Comparison of ENCODE assay signal across 15 cellular contexts in genomic region chr15:88618686-88619085, GRCh38. TPM values are rescaled to one million over a fixed set of nuclear protein-coding genes. Genes with fewer than 3 reads are reported as not detected.
DNase-seq lines count a peak whose midpoint lies in the region; ATAC-seq and TF ChIP-seq lines count a peak whose summit lies in the region.
"Had no signal": no experiment of that assay in that cellular context is flagged by ENCODE, and none has a peak within 500 bp of the region (broad histone marks: within the 10 kb centered on the region; RNA-seq: fewer than 3 reads in every experiment).

No MANE protein-coding gene starts in this region.

- TF ChIP-seq POLR2A in tibial nerve (IDR thresholded peaks at IDR 0.05): no peak

- CTCF ChIA-PET in activated CD8-positive, alpha-beta T cell treated with anti-CD3 and anti-CD28 coated beads, Interleukin-2, amount 10 ng/mL, durations not matched to agents 7 days and 5 days (lab: Charles Lee): interaction anchor here (1.5 kb wide), 1 partner anchor 31 kb away, joined by 3 read pairs; no protein-coding TSS in a partner anchor
- CTCF ChIA-PET in activated CD8-positive, alpha-beta T cell treated with anti-CD3 and anti-CD28 coated beads for 36 hours (lab: Charles Lee): no interaction called here
- CTCF ChIA-PET in naive thymus-derived CD4-positive, alpha-beta T cell (lab: Charles Lee): no interaction called here
- CTCF ChIA-PET in RWPE1 (lab: Yijun Ruan, JAX): no interaction called here

- H3K4me3 ChIP-seq in OCI-LY3 (ENCODE audit: low read length) (no peak overlapping the region), endodermal cell (ENCODE audit: low read length) (no peak overlapping the region), tibial nerve (no peak overlapping the region)
- H3K4me3 ChIP-seq in naive thymus-derived CD4-positive, alpha-beta T cell (ENCODE audit: low read length): no peak overlapping the region
- H3K4me3 ChIP-seq: BLaER1, GM23338 had no signal

- peaks cover 72% of the 10 kb centered on the region for H3K4me1 ChIP-seq in OCI-LY3 (ENCODE audit: low read length)
- no peaks in the 10 kb centered on the region for H3K4me1 ChIP-seq in endodermal cell (ENCODE audit: control insufficient read depth, insufficient read depth, low read length)
- H3K4me1 ChIP-seq in naive thymus-derived CD4-positive, alpha-beta T cell (ENCODE audit: control insufficient read depth in 2 of 2, insufficient read depth in 2 of 2, low read length in 2 of 2): peaks cover 14 to 15% of the 10 kb centered on the region in 2 donors
- H3K4me1 ChIP-seq in tibial nerve: peaks cover 0 to 33% (median 20%) of the 10 kb centered on the region in 4 donors

- peaks cover 21% of the 10 kb centered on the region for H3K36me3 Mint-ChIP-seq in activated CD8-positive, alpha-beta T cell treated with anti-CD3 and anti-CD28 coated beads, Interleukin-2, amount 10 ng/mL, durations not matched to agents 7 days and 5 days (ENCODE audit: low read depth)
- H3K36me3 Mint-ChIP-seq in activated CD8-positive, alpha-beta T cell treated with anti-CD3 and anti-CD28 coated beads for 36 hours (ENCODE audit: low read depth): peaks cover 20% of the 10 kb centered on the region
- peaks cover 47% of the 10 kb centered on the region for H3K36me3 Mint-ChIP-seq in endodermal cell (ENCODE audit: low read depth)
- peaks cover 0 to 15% (median 0%) of the 10 kb centered on the region in 5 donors for H3K36me3 Mint-ChIP-seq in naive thymus-derived CD4-positive, alpha-beta T cell

- no peak overlapping the region for H3K27ac Mint-ChIP-seq in activated CD8-positive, alpha-beta T cell treated with anti-CD3 and anti-CD28 coated beads, Interleukin-2, amount 10 ng/mL, durations not matched to agents 7 days and 5 days
- no peak overlapping the region for H3K27ac Mint-ChIP-seq in activated CD8-positive, alpha-beta T cell treated with anti-CD3 and anti-CD28 coated beads for 36 hours
- no peak overlapping the region for H3K27ac Mint-ChIP-seq in endodermal cell
- H3K27ac Mint-ChIP-seq in naive thymus-derived CD4-positive, alpha-beta T cell: no peak overlapping the region
- H3K27ac Mint-ChIP-seq: CD14-positive monocyte; CD4-positive, alpha-beta memory T cell; GM23338 had no signal

- ATAC-seq in activated CD8-positive, alpha-beta T cell treated with anti-CD3 and anti-CD28 coated beads, Interleukin-2, amount 10 ng/mL, durations not matched to agents 7 days and 5 days: no peak
- no peak for ATAC-seq in activated CD8-positive, alpha-beta T cell treated with anti-CD3 and anti-CD28 coated beads for 36 hours
- no peak for ATAC-seq in naive thymus-derived CD4-positive, alpha-beta T cell
- ATAC-seq: GM23338 had no signal

- H3K79me2 ChIP-seq in OCI-LY3 (ENCODE audit: low read length): peaks cover 73% of the 10 kb centered on the region

- peaks cover 6% of the 10 kb centered on the region for H3K27me3 Mint-ChIP-seq in activated CD8-positive, alpha-beta T cell treated with anti-CD3 and anti-CD28 coated beads, Interleukin-2, amount 10 ng/mL, durations not matched to agents 7 days and 5 days (ENCODE audit: low read depth)
- H3K27me3 Mint-ChIP-seq in activated CD8-positive, alpha-beta T cell treated with anti-CD3 and anti-CD28 coated beads for 36 hours: peaks cover 3% of the 10 kb centered on the region
- H3K27me3 Mint-ChIP-seq in endodermal cell (ENCODE audit: insufficient read depth): no peaks in the 10 kb centered on the region
- peaks cover 0 to 7% (median 4%) of the 10 kb centered on the region in 5 donors for H3K27me3 Mint-ChIP-seq in naive thymus-derived CD4-positive, alpha-beta T cell

- peaks cover 9% of the 10 kb centered on the region for H4K20me1 ChIP-seq in OCI-LY3 (ENCODE audit: insufficient read depth, low read length)

- intact Hi-C loops in activated CD8-positive, alpha-beta T cell treated with anti-CD3 and anti-CD28 coated beads for 36 hours (cut with micrococcal nuclease): no loop called here
- intact Hi-C loops in naive thymus-derived CD4-positive, alpha-beta T cell (cut with micrococcal nuclease): no loop called here

- H3K36me3 ChIP-seq in OCI-LY3 (replicated peaks; ENCODE audit: low read depth, low read length): peaks cover 23% of the 10 kb centered on the region
- peaks cover 71% of the 10 kb centered on the region for H3K36me3 ChIP-seq in endodermal cell (ENCODE audit: control insufficient read depth, insufficient read depth, low read length)
- no peaks in the 10 kb centered on the region for H3K36me3 ChIP-seq in naive thymus-derived CD4-positive, alpha-beta T cell (ENCODE audit: control insufficient read depth in 2 of 3, insufficient read depth in 3 of 3, low read length in 3 of 3)
- H3K36me3 ChIP-seq in tibial nerve: no peaks in the 10 kb centered on the region
- H3K36me3 ChIP-seq: BLaER1 had no signal

- H3K9ac ChIP-seq in OCI-LY3 (ENCODE audit: low read length): peak overlapping the region; percentile 87; the same call in 1 of the 2 replicates
- no peak overlapping the region for H3K9ac ChIP-seq in endodermal cell (ENCODE audit: extremely low read depth, low read length, poor library complexity, severe bottlenecking)
- H3K9ac ChIP-seq: BLaER1 had no signal

- POLR2A ChIA-PET in activated CD8-positive, alpha-beta T cell treated with anti-CD3 and anti-CD28 coated beads, Interleukin-2, amount 10 ng/mL, durations not matched to agents 7 days and 5 days (lab: Charles Lee): no interaction called here
- POLR2A ChIA-PET in activated CD8-positive, alpha-beta T cell treated with anti-CD3 and anti-CD28 coated beads for 36 hours (lab: Charles Lee): no interaction called here
- POLR2A ChIA-PET in naive thymus-derived CD4-positive, alpha-beta T cell (lab: Charles Lee): no interaction called here
- POLR2A ChIA-PET in RWPE1 (lab: Yijun Ruan, JAX; ENCODE audit: low non-redundant PET): no interaction called here

- H3K4me1 Mint-ChIP-seq in activated CD8-positive, alpha-beta T cell treated with anti-CD3 and anti-CD28 coated beads, Interleukin-2, amount 10 ng/mL, durations not matched to agents 7 days and 5 days (ENCODE audit: low read depth): peaks cover 23% of the 10 kb centered on the region
- H3K4me1 Mint-ChIP-seq in activated CD8-positive, alpha-beta T cell treated with anti-CD3 and anti-CD28 coated beads for 36 hours (ENCODE audit: low read depth): peaks cover 15% of the 10 kb centered on the region
- peaks cover 53% of the 10 kb centered on the region for H3K4me1 Mint-ChIP-seq in endodermal cell
- H3K4me1 Mint-ChIP-seq in naive thymus-derived CD4-positive, alpha-beta T cell: peaks cover 12 to 28% (median 22%) of the 10 kb centered on the region in 7 donors

- H3K27ac ChIP-seq in OCI-LY3 (ENCODE audit: low read length) (peak overlapping the region; percentile 99), endodermal cell (ENCODE audit: low read depth, low read length) (no peak overlapping the region), tibial nerve (no peak overlapping the region), RWPE1 (no peak overlapping the region)
- H3K27ac ChIP-seq in naive thymus-derived CD4-positive, alpha-beta T cell (ENCODE audit: low read depth, low read length): no peak overlapping the region
- H3K27ac ChIP-seq: BLaER1 had no signal

- no peak overlapping the region for H2AFZ ChIP-seq in OCI-LY3 (ENCODE audit: low read depth, low read length)

- H3K9me3 Mint-ChIP-seq in activated CD8-positive, alpha-beta T cell treated with anti-CD3 and anti-CD28 coated beads, Interleukin-2, amount 10 ng/mL, durations not matched to agents 7 days and 5 days (ENCODE audit: insufficient read depth): no peaks in the 10 kb centered on the region
- H3K9me3 Mint-ChIP-seq in activated CD8-positive, alpha-beta T cell treated with anti-CD3 and anti-CD28 coated beads for 36 hours: no peaks in the 10 kb centered on the region
- H3K9me3 Mint-ChIP-seq in endodermal cell: no peaks in the 10 kb centered on the region
- H3K9me3 Mint-ChIP-seq in naive thymus-derived CD4-positive, alpha-beta T cell: no peaks in the 10 kb centered on the region
- H3K9me3 Mint-ChIP-seq: CD14-positive monocyte; CD4-positive, alpha-beta memory T cell had no signal

- peak; percentile 13 for DNase-seq in activated CD8-positive, alpha-beta T cell treated with anti-CD3 and anti-CD28 coated beads, Interleukin-2, amount 10 ng/mL, durations not matched to agents 7 days and 5 days
- DNase-seq in activated CD8-positive, alpha-beta T cell treated with anti-CD3 and anti-CD28 coated beads for 36 hours: no peak
- DNase-seq in endodermal cell: peak; percentile 33
- no peak for DNase-seq in naive thymus-derived CD4-positive, alpha-beta T cell
- DNase-seq in tibial nerve (ENCODE audit: low spot score in 2 of 2): no peak
- no peak for DNase-seq in RWPE1 (ENCODE audit: low spot score)
- DNase-seq: 8988T; CD4-positive, alpha-beta memory T cell; DMS79 treated with DMSO at 0.1 percent for 48 hours; GF-D8; H7 had no signal

- no peak for TF ChIP-seq EP300 in tibial nerve (IDR thresholded peaks at IDR 0.05)

- H3K4me3 Mint-ChIP-seq in activated CD8-positive, alpha-beta T cell treated with anti-CD3 and anti-CD28 coated beads, Interleukin-2, amount 10 ng/mL, durations not matched to agents 7 days and 5 days: no peak overlapping the region
- H3K4me3 Mint-ChIP-seq in activated CD8-positive, alpha-beta T cell treated with anti-CD3 and anti-CD28 coated beads for 36 hours: no peak overlapping the region
- no peak overlapping the region for H3K4me3 Mint-ChIP-seq in endodermal cell
- H3K4me3 Mint-ChIP-seq in naive thymus-derived CD4-positive, alpha-beta T cell: no peak overlapping the region
- H3K4me3 Mint-ChIP-seq: CD14-positive monocyte, GM23338 had no signal

- TF ChIP-seq CTCF in activated CD8-positive, alpha-beta T cell treated with anti-CD3 and anti-CD28 coated beads for 36 hours (IDR thresholded peaks at IDR 0.05): no peak
- TF ChIP-seq CTCF in OCI-LY3 (IDR thresholded peaks at IDR 0.05; ENCODE audit: low read depth, low read length) (no peak), endodermal cell (conservative IDR thresholded peaks at IDR 0.05) (no peak), tibial nerve (IDR thresholded peaks at IDR 0.05) (no peak), RWPE1 (conservative IDR thresholded peaks at IDR 0.05; ENCODE audit: low read depth) (no peak)

- H3K4me2 ChIP-seq in OCI-LY3 (ENCODE audit: low read length): no peak overlapping the region
- H3K4me2 ChIP-seq: BLaER1, GM23338 had no signal

- no peaks in the 10 kb centered on the region for H3K9me3 ChIP-seq in OCI-LY3 (ENCODE audit: insufficient read depth, low read length)
- no peaks in the 10 kb centered on the region for H3K9me3 ChIP-seq in endodermal cell (ENCODE audit: control insufficient read depth, low read length)
- no peaks in the 10 kb centered on the region for H3K9me3 ChIP-seq in naive thymus-derived CD4-positive, alpha-beta T cell (ENCODE audit: control insufficient read depth in 2 of 3, low read length in 3 of 3)
- H3K9me3 ChIP-seq in tibial nerve: no peaks in the 10 kb centered on the region
- H3K9me3 ChIP-seq: BLaER1 had no signal

- H3K27me3 ChIP-seq in OCI-LY3 (ENCODE audit: low read depth, low read length) (no peaks in the 10 kb centered on the region), endodermal cell (ENCODE audit: control insufficient read depth, insufficient read depth, low read length, poor library complexity, severe bottlenecking) (no peaks in the 10 kb centered on the region), tibial nerve (no peaks in the 10 kb centered on the region)
- H3K27me3 ChIP-seq in naive thymus-derived CD4-positive, alpha-beta T cell (ENCODE audit: control insufficient read depth in 2 of 2, insufficient read depth in 2 of 2, low read length in 2 of 2): no peaks in the 10 kb centered on the region
- H3K27me3 ChIP-seq: BLaER1 had no signal

RNA-seq across cellular contexts. Expression of gene AEN, which starts 2.5 kb away (rescaled TPM):
- 10 to 100 TPM; 52.6 to 53.2 TPM for total RNA-seq in activated CD8-positive, alpha-beta T cell treated with anti-CD3 and anti-CD28 coated beads, Interleukin-2, amount 10 ng/mL, durations not matched to agents 7 days and 5 days
- 10 to 100 TPM; 55.2 to 58.4 TPM for total RNA-seq in activated CD8-positive, alpha-beta T cell treated with anti-CD3 and anti-CD28 coated beads for 36 hours
- 10 to 100 TPM; 64.7 to 76.4 TPM for total RNA-seq in endodermal cell
- polyA plus RNA-seq in endodermal cell (2013, experiment 1 of 2): 43.9 TPM
- 42.6 TPM for polyA plus RNA-seq in endodermal cell (2013, experiment 2 of 2)
- total RNA-seq in naive thymus-derived CD4-positive, alpha-beta T cell: 10 to 100 TPM; 29.6 to 52.1 (median 44.2) TPM
- 10 to 100 TPM; 20.2 to 31.7 TPM for polyA plus RNA-seq in naive thymus-derived CD4-positive, alpha-beta T cell
- 10 to 100 TPM; 10.1 to 17.8 (median 13.1) TPM for total RNA-seq in tibial nerve

RNA-seq across cellular contexts. Expression of gene ISG20, which starts 20.1 kb away (rescaled TPM):
- total RNA-seq in activated CD8-positive, alpha-beta T cell treated with anti-CD3 and anti-CD28 coated beads, Interleukin-2, amount 10 ng/mL, durations not matched to agents 7 days and 5 days: 100 to 1,000 TPM; 141 to 151 TPM
- 10 to 100 TPM; 75.1 to 82.8 TPM for total RNA-seq in activated CD8-positive, alpha-beta T cell treated with anti-CD3 and anti-CD28 coated beads for 36 hours
- total RNA-seq in endodermal cell (10 to 100 TPM in 1 of 2 donors, 1 to 10 TPM in 1; 9.3 to 11.4 TPM), tibial nerve (10 to 100 TPM; 18.2 to 34.5 (median 23.8) TPM)
- polyA plus RNA-seq in endodermal cell (2013, experiment 1 of 2): 2.8 TPM
- 1.9 TPM for polyA plus RNA-seq in endodermal cell (2013, experiment 2 of 2)
- total RNA-seq in naive thymus-derived CD4-positive, alpha-beta T cell: 100 to 1,000 TPM in 4 of 5 experiments, 10 to 100 TPM in 1; 92.5 to 160 (median 149) TPM
- 100 to 1,000 TPM; 344 to 415 TPM for polyA plus RNA-seq in naive thymus-derived CD4-positive, alpha-beta T cell

Comparison
In these comparisons a context has a peak if more than half of its experiments do, and no peak if none do; other contexts are left out.
1. DNase-seq: peak in activated CD8-positive, alpha-beta T cell treated with anti-CD3 and anti-CD28 coated beads, Interleukin-2, amount 10 ng/mL, durations not matched to agents 7 days and 5 days (single experiment) and endodermal cell (single experiment); none in activated CD8-positive, alpha-beta T cell treated with anti-CD3 and anti-CD28 coated beads for 36 hours (single experiment), naive thymus-derived CD4-positive, alpha-beta T cell (0 of 9), tibial nerve (0 of 2) and RWPE1 (single experiment).